In genomic region chr4:153785830-153786721, GRCh38 we compare ENCODE assay signal across 9 cellular contexts. TPM values are rescaled to one million over a fixed set of nuclear protein-coding genes. Genes with fewer than 3 reads are reported as not detected.
DNase-seq lines count a peak whose midpoint lies in the region; ATAC-seq and TF ChIP-seq lines count a peak whose summit lies in the region.
"Had no signal": no experiment of that assay in that cellular context is flagged by ENCODE, and none has a peak within 500 bp of the region (broad histone marks: within the 10 kb centered on the region; RNA-seq: fewer than 3 reads in every experiment).

No MANE protein-coding gene starts in this region.

- peak overlapping the region; percentile 96 for H3K4me2 ChIP-seq in H9 (ENCODE audit: insufficient read depth, insufficient read length, low read length)
- no peak overlapping the region for H3K4me2 ChIP-seq in SU-DHL-6 (ENCODE audit: low read depth, low read length, poor library complexity, severe bottlenecking)

- peak; percentile 62 for TF ChIP-seq CTCF in H9 (conservative IDR thresholded peaks at IDR 0.05)
- TF ChIP-seq CTCF in SU-DHL-6 (IDR thresholded peaks at IDR 0.05; ENCODE audit: insufficient read depth, low read length, poor library complexity, severe bottlenecking): peak; percentile 27

- H3T11ph ChIP-seq in H9 (ENCODE audit: low read length): no peak overlapping the region

- H3K4ac ChIP-seq in H9 (ENCODE audit: low read depth, low read length): no peak overlapping the region

- H3K27me3 Mint-ChIP-seq in H9 (ENCODE audit: low read depth): peaks cover 15% of the 10 kb centered on the region

- peak overlapping the region; percentile 91 to 100 for H3K4me3 Mint-ChIP-seq in H9

- peaks cover 57 to 66% of the 10 kb centered on the region in 2 experiments for H3K4me1 Mint-ChIP-seq in H9

- no peak overlapping the region for H2AK5ac ChIP-seq in H9 (ENCODE audit: insufficient read length, low read length)

- H2BK12ac ChIP-seq in H9 (ENCODE audit: insufficient read length, low read depth, low read length): no peak overlapping the region

- no peak overlapping the region for H2BK120ac ChIP-seq in H9 (ENCODE audit: low read depth, low read length, poor library complexity, severe bottlenecking)

- peak overlapping the region; percentile 39 to 99 (median 75); a peak in 5 of 7 replicates for H3K27ac Mint-ChIP-seq in H9

- no peaks in the 10 kb centered on the region for H3K79me1 ChIP-seq in H9 (ENCODE audit: insufficient read depth, low read depth, low read length, poor library complexity, severe bottlenecking)

- H3K9ac ChIP-seq in H9 (ENCODE audit: extremely low read depth, insufficient read length, low read length): peak overlapping the region; percentile 81
- no peak overlapping the region for H3K9ac ChIP-seq in SU-DHL-6 (ENCODE audit: low read length)
- H3K9ac ChIP-seq in iPS-18a (ENCODE audit: low read length): peak overlapping the region; percentile 94

- H3K23ac ChIP-seq in H9 (ENCODE audit: insufficient read length, low read depth, low read length): no peak overlapping the region

- no peak for ATAC-seq in HG03342 (IDR thresholded peaks at IDR 0.05; ENCODE audit: unreplicated experiment)
- no peak for ATAC-seq in GM19455 (IDR thresholded peaks at IDR 0.05; ENCODE audit: unreplicated experiment)
- no peak for ATAC-seq in GM18907 (IDR thresholded peaks at IDR 0.05; ENCODE audit: unreplicated experiment)

- DNase-seq in AG20443 (ENCODE audit: low spot score) (peak; percentile 33), H9 (no peak), cardiac septum (ENCODE audit: low spot score) (no peak)

- H2BK15ac ChIP-seq in H9 (ENCODE audit: low read depth, low read length): no peak overlapping the region

- H3K4me3 ChIP-seq in SU-DHL-6 (ENCODE audit: insufficient read depth, low read length, poor library complexity, severe bottlenecking): no peak overlapping the region
- H3K4me3 ChIP-seq in iPS-18a (ENCODE audit: low read length): peak overlapping the region; percentile 94
- H3K4me3 ChIP-seq: thoracic aorta had no signal

- H3K9me3 Mint-ChIP-seq in H9: peaks cover 6 to 17% of the 10 kb centered on the region in 2 experiments; a peak in 3 of 5 replicates

- H3K4me1 ChIP-seq in H9 (ENCODE audit: insufficient read depth, low read length) (peaks cover 2% of the 10 kb centered on the region; the same call in 1 of the 2 replicates), iPS-18a (ENCODE audit: control insufficient read depth, low read depth, low read length) (peaks cover 33% of the 10 kb centered on the region)

- H3K27me3 ChIP-seq in H9 (ENCODE audit: insufficient read depth, low read length): no peaks in the 10 kb centered on the region
- H3K27me3 ChIP-seq in SU-DHL-6 (ENCODE audit: low read length): no peaks in the 10 kb centered on the region
- H3K27me3 ChIP-seq in iPS-18a (ENCODE audit: control insufficient read depth, insufficient read depth, low read length): no peaks in the 10 kb centered on the region

- H2AFZ ChIP-seq in H9 (ENCODE audit: low read length) (no peak overlapping the region), SU-DHL-6 (ENCODE audit: low read depth, low read length, severe bottlenecking) (no peak overlapping the region)

- intact Hi-C loops in cardiac septum (cut with DNase I): loop anchor here (5.0 kb wide), 1 partner anchor 526 kb away; no protein-coding TSS in a partner anchor

- H4K8ac ChIP-seq in H9 (replicated peaks; ENCODE audit: insufficient read length, low read depth, low read length): no peak overlapping the region

- no peak overlapping the region for H3K14ac ChIP-seq in H9 (ENCODE audit: insufficient read depth, low read length)

- no peaks in the 10 kb centered on the region for H3K9me3 ChIP-seq in H9 (ENCODE audit: control insufficient read depth, low read depth, low read length)
- no peaks in the 10 kb centered on the region for H3K9me3 ChIP-seq in SU-DHL-6 (ENCODE audit: insufficient read depth, low read length)
- H3K9me3 ChIP-seq in iPS-18a (ENCODE audit: control insufficient read depth, low read depth, low read length): no peaks in the 10 kb centered on the region
- H3K9me3 ChIP-seq: thoracic aorta had no signal

- WGBS in H9 (ENCODE audit: extremely low coverage, insufficient read length, low lambda C conversion rate): no CpG with 5 or more reads among the region's 5 CpGs

- no peak overlapping the region for H2BK20ac ChIP-seq in H9 (ENCODE audit: low read depth, low read length, poor library complexity, severe bottlenecking)

- peaks cover 2% of the 10 kb centered on the region for H4K20me1 ChIP-seq in H9 (ENCODE audit: control insufficient read depth, insufficient read depth, insufficient read length)
- no peaks in the 10 kb centered on the region for H4K20me1 ChIP-seq in SU-DHL-6 (ENCODE audit: low read depth, low read length)

- peaks cover 26 to 66% (median 63%) of the 10 kb centered on the region in 3 experiments for H3K36me3 Mint-ChIP-seq in H9 (ENCODE audit: insufficient read depth in 1 of 3, low read depth in 3 of 3)

- H4K5ac ChIP-seq in H9 (ENCODE audit: insufficient read length, low read depth, low read length): no peak overlapping the region

- H3K27ac ChIP-seq in H9 (ENCODE audit: insufficient read length, low read depth, low read length) (no peak overlapping the region), SU-DHL-6 (ENCODE audit: low read depth, low read length) (no peak overlapping the region), iPS-18a (ENCODE audit: low read length) (no peak overlapping the region)
- H3K27ac ChIP-seq: thoracic aorta had no signal

- H3F3A ChIP-seq in SU-DHL-6 (ENCODE audit: insufficient read depth): no peaks in the 10 kb centered on the region

- no peak overlapping the region for H3K18ac ChIP-seq in H9 (ENCODE audit: insufficient read length, low read depth, low read length)

- peaks cover 24% of the 10 kb centered on the region; the same call in 1 of the 2 replicates for H3K79me2 ChIP-seq in H9 (ENCODE audit: insufficient read depth, low read length)
- H3K79me2 ChIP-seq in SU-DHL-6 (ENCODE audit: insufficient read depth, low read length): no peaks in the 10 kb centered on the region

- H3K9me2 ChIP-seq in SU-DHL-6 (replicated peaks; ENCODE audit: insufficient read depth, low read length): no peaks in the 10 kb centered on the region

- no peak overlapping the region for H4K91ac ChIP-seq in H9 (ENCODE audit: insufficient read length, low read depth, low read length)

- peaks cover 22% of the 10 kb centered on the region for H3K23me2 ChIP-seq in H9 (ENCODE audit: insufficient read length, low read depth, low read length, poor library complexity, severe bottlenecking)

- H3K36me3 ChIP-seq in SU-DHL-6 (ENCODE audit: low read length) (no peaks in the 10 kb centered on the region), iPS-18a (ENCODE audit: control insufficient read depth, low read depth, low read length) (peaks cover 48% of the 10 kb centered on the region)
- H3K36me3 ChIP-seq: thoracic aorta had no signal

- H2BK5ac ChIP-seq in H9 (ENCODE audit: insufficient read length, low read length): no peak overlapping the region

- H3K56ac ChIP-seq in H9 (ENCODE audit: insufficient read length, low read depth, low read length): no peak overlapping the region

RNA-seq across cellular contexts. Expression of gene SFRP2, which starts 2.8 kb away (rescaled TPM):
- total RNA-seq in H9 (2021) (156 and 161 TPM in 2 replicates), cardiac septum (2.1 TPM)

RNA-seq across cellular contexts. Expression of gene RNF175, which starts 26.3 kb away (rescaled TPM):
- total RNA-seq in H9 (2021): 3.3 and 4.3 TPM in 2 replicates
- 1.00 TPM for total RNA-seq in cardiac septum
- total RNA-seq: thoracic aorta had no signal

Comparison
In these comparisons a context has a peak if more than half of its experiments do, and no peak if none do; other contexts are left out.
1. RNA of gene SFRP2, which starts 2.8 kb away (total RNA-seq): 156 to 161 TPM in H9; 2.1 TPM in cardiac septum (single experiment); every median in the first group is over 10 times any median in the second.